In genomic region chr5:65624025-65624569, GRCh38 we compare ENCODE assay signal across 8 cellular contexts. TPM values are rescaled to one million over a fixed set of nuclear protein-coding genes. Genes with fewer than 3 reads are reported as not detected.
A peak's percentile ranks its signal among the peaks of the same experiment; 100 is the strongest.
DNase-seq lines count a peak whose midpoint lies in the region; ATAC-seq and TF ChIP-seq lines count a peak whose summit lies in the region.

Gene TRIM23 (minus strand): TSS chr5:65624333. CDS start chr5:65624274, 59 bp downstream.

- H3K36me3 ChIP-seq in HUES48 (ENCODE audit: control insufficient read depth, insufficient read depth, low read length) (no peaks in the 10 kb centered on the region; the same call in 1 of the 2 replicates), NT2/D1 (ENCODE audit: insufficient read depth, insufficient read length, low read length) (peaks cover 6% of the 10 kb centered on the region)

- H3K9ac ChIP-seq in HUES48 (ENCODE audit: low read depth, low read length) = peak within 1 kb of the TSS; percentile 83
- peak within 1 kb of the TSS; percentile 87 for H3K9ac ChIP-seq in NT2/D1 (ENCODE audit: insufficient read length, low read depth)

- H3K36me3 Mint-ChIP-seq in Calu3 (ENCODE audit: insufficient read depth, unreplicated experiment) (peaks cover 28% of the 10 kb centered on the region), endothelial cell (ENCODE audit: low read depth, unreplicated experiment) (no peaks in the 10 kb centered on the region)

- intact Hi-C loops in Calu3 (cut with micrococcal nuclease; ENCODE audit: unreplicated experiment) = loop anchor here (1.0 kb wide), 1 partner anchor 13 kb away; no protein-coding TSS in a partner anchor

- no peak for TF ChIP-seq CTCF in Calu3 (IDR thresholded peaks at IDR 0.05; ENCODE audit: unreplicated experiment)
- TF ChIP-seq CTCF in endothelial cell (IDR thresholded peaks at IDR 0.05; ENCODE audit: unreplicated experiment) = no peak

- H3K9me3 Mint-ChIP-seq in Calu3 (ENCODE audit: low read depth, unreplicated experiment) (no peaks in the 10 kb centered on the region), endothelial cell (ENCODE audit: unreplicated experiment) (no peaks in the 10 kb centered on the region)

- DNase-seq in Calu3 (peak; percentile 89), NT2/D1 (ENCODE audit: low read depth, low spot score) (peak; percentile 74), endothelial cell (ENCODE audit: low spot score) (peak; percentile 81), middle frontal gyrus (ENCODE audit: extremely low spot score, low spot score) (peak; percentile 93)
- DNase-seq in activated CD8-positive, alpha-beta memory T cell treated with anti-CD3 and anti-CD28 coated beads, Interleukin-2, amount 50 U/mL, for 1 hour (ENCODE audit: extremely low read depth) = peak; percentile 79
- DNase-seq in stimulated activated CD8-positive, alpha-beta memory T cell treated with anti-CD3 and anti-CD28 coated beads, Interleukin-2, amount 100 ng/mL, for 1 hour (ENCODE audit: low read depth in 2 of 2) = peak; percentile 80 to 84

- H3K27me3 Mint-ChIP-seq in Calu3 (ENCODE audit: unreplicated experiment) = no peaks in the 10 kb centered on the region
- H3K27me3 Mint-ChIP-seq in endothelial cell (ENCODE audit: unreplicated experiment) = peaks cover 5% of the 10 kb centered on the region

- CTCF ChIA-PET in Calu3 (lab: Charles Lee) = interaction anchor here (0.6 to 0.9 kb wide), 2 partner anchors 12 to 669 kb away, joined by 3 to 7 read pairs; no protein-coding TSS in a partner anchor

- H3K4me1 ChIP-seq in HUES48 (ENCODE audit: control insufficient read depth, insufficient read depth, low read length) (peaks cover 8% of the 10 kb centered on the region; the same call in 1 of the 2 replicates), NT2/D1 (ENCODE audit: insufficient read depth, insufficient read length) (no peaks in the 10 kb centered on the region)

- BruUV-seq in Calu3 (replicated peaks; lab: Mats Ljungman, UMichigan) = no TSS peak

- no peaks in the 10 kb centered on the region for H3K9me3 ChIP-seq in HUES48 (ENCODE audit: control insufficient read depth, insufficient read depth, low read length)
- H3K9me3 ChIP-seq in NT2/D1 (ENCODE audit: insufficient read depth, low read length) = no peaks in the 10 kb centered on the region

- H3K4me3 Mint-ChIP-seq in Calu3 (ENCODE audit: low read depth, unreplicated experiment) = peak within 1 kb of the TSS; percentile 99
- H3K4me3 Mint-ChIP-seq in endothelial cell (ENCODE audit: unreplicated experiment) = peak within 1 kb of the TSS; percentile 97

- H3K27ac ChIP-seq in HUES48 (ENCODE audit: low read depth, low read length) = peak within 1 kb of the TSS; percentile 90

- peak; percentile 95 for ATAC-seq in GM21423 (IDR thresholded peaks at IDR 0.05; ENCODE audit: unreplicated experiment)

- H3K27ac Mint-ChIP-seq in Calu3 (ENCODE audit: unreplicated experiment) (peak within 1 kb of the TSS; percentile 98), endothelial cell (ENCODE audit: unreplicated experiment) (peak within 1 kb of the TSS; percentile 97)

- H3K4me1 Mint-ChIP-seq in Calu3 (ENCODE audit: low read depth, unreplicated experiment) = no peaks in the 10 kb centered on the region
- H3K4me1 Mint-ChIP-seq in endothelial cell (ENCODE audit: unreplicated experiment) = peaks cover 16% of the 10 kb centered on the region

- H3K27me3 ChIP-seq in HUES48 (ENCODE audit: control insufficient read depth, insufficient read depth, low read length) (no peaks in the 10 kb centered on the region), NT2/D1 (ENCODE audit: insufficient read depth, insufficient read length) (no peaks in the 10 kb centered on the region)

- H3K4me3 ChIP-seq in HUES48 (ENCODE audit: low read depth, low read length) (peak within 1 kb of the TSS; percentile 100), NT2/D1 (ENCODE audit: insufficient read length, low read depth) (peak within 1 kb of the TSS; percentile 87)

RNA-seq across cellular contexts. Expression of gene TRIM23, which starts in this region (rescaled TPM):
- total RNA-seq in Calu3 (2022) (12.0 and 12.5 TPM in 2 replicates), endothelial cell (ENCODE audit: unreplicated experiment) (12.8 TPM)

Comparison
In these comparisons a context has a peak if more than half of its experiments do, and no peak if none do; other contexts are left out.
1. Peak in every context shown above with its lines: DNase-seq, ATAC-seq, H3K4me3 ChIP-seq and H3K27ac ChIP-seq.